ENCODE assay signal across 22 cellular contexts in the genomic region with DNA sequence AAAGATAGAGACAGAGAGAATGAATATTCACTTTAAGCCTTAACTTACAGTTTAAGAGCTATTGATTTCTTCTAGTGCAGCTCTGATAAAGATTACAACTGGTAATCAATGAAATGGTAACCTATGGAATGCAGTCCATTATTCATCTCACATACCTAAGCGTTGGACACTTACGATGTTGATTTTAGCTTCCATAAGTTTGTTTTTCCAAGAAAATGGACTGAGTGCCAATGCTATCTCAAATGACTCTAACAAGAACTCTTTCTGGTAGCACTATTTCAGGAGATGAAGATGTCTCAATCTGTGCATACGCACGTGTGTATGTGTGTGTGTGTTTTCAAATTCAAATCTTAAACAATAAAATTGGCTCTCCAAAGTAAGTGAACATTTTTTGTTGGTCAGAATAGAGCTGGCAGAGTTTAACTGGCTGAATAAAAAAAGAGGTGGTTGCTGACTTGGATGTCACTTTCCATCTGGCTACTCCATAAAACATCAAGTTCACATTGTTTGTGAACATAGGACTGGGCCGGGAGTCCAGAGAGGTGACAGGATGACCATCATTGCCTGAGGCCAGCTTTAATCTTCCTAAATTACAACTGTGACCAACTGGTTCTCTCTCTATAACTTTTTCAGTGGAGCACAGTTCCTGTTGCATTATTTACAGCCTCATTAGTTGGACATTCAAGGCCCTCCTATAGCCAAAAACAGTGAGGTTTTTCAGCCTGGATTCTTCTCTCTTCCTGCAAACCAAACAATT.
"Had no signal": no experiment of that assay in that cellular context is flagged by ENCODE, and none has a peak within 500 bp of the region (broad histone marks: within the 10 kb centered on the region; RNA-seq: fewer than 3 reads in every experiment).

No MANE protein-coding gene starts in this region.

- H3K36me3 Mint-ChIP-seq: activated CD8-positive, alpha-beta memory T cell treated with anti-CD3 and anti-CD28 coated beads, Interleukin-2, amount 10 ng/mL, durations not matched to agents 7 days and 5 days; activated naive CD4-positive, alpha-beta T cell treated with anti-CD3 and anti-CD28 coated beads, Interleukin-2, amount 50 U/mL, for 72 hours had no signal

- H3K4me3 Mint-ChIP-seq: activated B cell treated with CpG ODN at 0.5 μM for 24 hours; activated CD4-positive, alpha-beta T cell treated with anti-CD3 and anti-CD28 coated beads, Interleukin-2, amount 10 ng/mL, durations not matched to agents 24 days and 14 days; activated CD8-positive, alpha-beta memory T cell treated with anti-CD3 and anti-CD28 coated beads, Interleukin-2, amount 10 ng/mL, durations not matched to agents 7 days and 5 days; activated naive CD8-positive, alpha-beta T cell treated with anti-CD3 and anti-CD28 coated beads, Interleukin-2, amount 50 U/mL, for 24 hours; activated T-cell treated with anti-CD3 and anti-CD28 coated beads, Interleukin-2, amount 50 U/mL, for 4 hours; T-helper 17 cell had no signal

- H3K4me1 Mint-ChIP-seq: activated B cell treated with CpG ODN at 0.5 μM for 24 hours; activated CD4-positive, alpha-beta T cell treated with anti-CD3 and anti-CD28 coated beads, Interleukin-2, amount 10 ng/mL, durations not matched to agents 24 days and 14 days; activated CD8-positive, alpha-beta memory T cell treated with anti-CD3 and anti-CD28 coated beads, Interleukin-2, amount 10 ng/mL, durations not matched to agents 7 days and 5 days; activated naive CD8-positive, alpha-beta T cell treated with anti-CD3 and anti-CD28 coated beads, Interleukin-2, amount 50 U/mL, for 24 hours had no signal

- H3K27me3 Mint-ChIP-seq: activated B cell treated with CpG ODN at 0.5 μM for 24 hours, T-helper 17 cell had no signal

- H3K27ac Mint-ChIP-seq: activated B cell treated with CpG ODN at 0.5 μM for 24 hours; activated CD4-positive, alpha-beta T cell treated with anti-CD3 and anti-CD28 coated beads, Interleukin-2, amount 10 ng/mL, durations not matched to agents 24 days and 14 days; activated CD8-positive, alpha-beta memory T cell treated with anti-CD3 and anti-CD28 coated beads, Interleukin-2, amount 10 ng/mL, durations not matched to agents 7 days and 5 days; activated naive CD4-positive, alpha-beta T cell treated with anti-CD3 and anti-CD28 coated beads, Interleukin-2, amount 50 U/mL, for 72 hours; activated naive CD8-positive, alpha-beta T cell treated with anti-CD3 and anti-CD28 coated beads, Interleukin-2, amount 50 U/mL, for 24 hours; T-helper 17 cell had no signal

- H3K9me3 Mint-ChIP-seq: activated B cell treated with CpG ODN at 0.5 μM for 24 hours; activated CD4-positive, alpha-beta T cell treated with anti-CD3 and anti-CD28 coated beads, Interleukin-2, amount 10 ng/mL, durations not matched to agents 24 days and 14 days; activated naive CD4-positive, alpha-beta T cell treated with anti-CD3 and anti-CD28 coated beads, Interleukin-2, amount 50 U/mL, for 72 hours; activated naive CD8-positive, alpha-beta T cell treated with anti-CD3 and anti-CD28 coated beads, Interleukin-2, amount 50 U/mL, for 24 hours; activated T-cell treated with anti-CD3 and anti-CD28 coated beads, Interleukin-2, amount 50 U/mL, for 4 hours had no signal

- DNase-seq: activated B cell treated with CpG ODN at 0.5 μM for 24 hours; activated CD4-positive, alpha-beta T cell treated with anti-CD3 and anti-CD28 coated beads for 1 hour; activated CD4-positive, alpha-beta T cell treated with anti-CD3 and anti-CD28 coated beads, Interleukin-2, amount 10 ng/mL, durations not matched to agents 24 days and 14 days; activated CD4-positive, alpha-beta T cell treated with anti-CD3 and anti-CD28 coated beads, Interleukin-2, amount 50 U/mL, for 48 hours; activated CD8-positive, alpha-beta memory T cell treated with anti-CD3 and anti-CD28 coated beads, Interleukin-2, amount 10 ng/mL, durations not matched to agents 7 days and 5 days; activated effector memory CD4-positive, alpha-beta T cell treated with anti-CD3 and anti-CD28 coated beads, Interleukin-2, amount 50 U/mL, for 16 hours; activated naive CD4-positive, alpha-beta T cell treated with Interleukin-2 at 50 U/mL for 16 hours; activated naive CD8-positive, alpha-beta T cell treated with anti-CD3 and anti-CD28 coated beads, Interleukin-2, amount 50 U/mL, for 24 hours; activated T-cell treated with anti-CD3 and anti-CD28 coated beads, Interleukin-2, amount 50 U/mL, for 4 hours; amniotic stem cell; MM.1S; NCI-H1105 treated with DMSO at 0.1 percent for 48 hours; NCI-H1436 treated with DMSO at 0.1 percent for 48 hours; NCI-H187; NCI-H2081; NCI-H510A treated with DMSO at 0.1 percent for 48 hours; PC-9; SIG-M5; T-helper 17 cell; T-helper 9 cell had no signal

- FAIRE-seq: TTC549 had no signal
